ENCODE assay signal across 37 cellular contexts in the genomic region with DNA sequence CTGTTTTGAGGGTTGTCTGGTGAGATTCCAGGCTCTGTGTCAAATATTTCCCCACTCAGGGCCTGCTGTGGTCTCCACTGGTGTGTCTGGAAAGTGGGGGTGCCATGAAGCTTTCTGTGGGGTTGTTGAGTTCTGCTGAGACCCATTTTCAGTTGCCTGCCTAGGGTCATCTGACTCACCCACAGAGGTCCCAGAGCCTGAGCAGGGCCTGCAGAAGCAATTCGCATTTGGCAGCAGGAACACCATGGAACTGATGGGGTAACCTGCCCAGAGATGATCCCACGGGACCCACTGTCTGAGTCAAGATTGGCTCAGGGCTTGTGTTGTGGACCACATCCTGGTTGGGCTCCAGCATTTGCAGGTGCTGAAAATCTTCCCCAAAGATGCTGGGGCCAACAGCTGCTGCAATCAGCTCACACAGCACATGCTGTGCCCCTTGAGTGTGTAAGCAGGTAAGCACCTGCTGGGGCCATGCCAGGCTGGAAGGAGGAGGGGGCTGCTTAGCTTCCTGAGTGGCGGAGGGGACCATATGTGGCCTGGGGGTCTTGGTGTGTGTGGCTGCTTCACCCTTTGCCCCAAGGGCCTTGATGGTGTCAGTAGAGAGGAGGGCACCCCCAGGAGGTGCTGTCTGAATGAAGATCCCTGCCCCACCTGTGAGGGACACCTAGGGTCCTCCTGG.
"Had no signal": no experiment of that assay in that cellular context is flagged by ENCODE, and none has a peak within 500 bp of the region (broad histone marks: within the 10 kb centered on the region; RNA-seq: fewer than 3 reads in every experiment).

No MANE protein-coding gene starts in this region.

- H3K27ac ChIP-seq: adrenal gland, body of pancreas, brain microvascular endothelial cell, breast epithelium, VCaP had no signal

- H3K4me1 Mint-ChIP-seq: activated B cell treated with CpG ODN at 0.5 μM for 24 hours; activated CD4-positive, alpha-beta T cell treated with anti-CD3 and anti-CD28 coated beads, Interleukin-2, amount 10 ng/mL, durations not matched to agents 24 days and 14 days; activated naive CD8-positive, alpha-beta T cell treated with anti-CD3 and anti-CD28 coated beads for 36 hours; activated T-helper 17 cell treated with anti-CD3 and anti-CD28 coated beads, Interleukin-2, amount 50 U/mL, for 72 hours had no signal

- DNase-seq: activated B cell treated with CpG ODN at 0.5 μM for 24 hours; activated CD4-positive, alpha-beta memory T cell treated with anti-CD3 and anti-CD28 coated beads for 36 hours; activated CD4-positive, alpha-beta T cell treated with anti-CD3 and anti-CD28 coated beads for 4 hours; activated CD4-positive, alpha-beta T cell treated with anti-CD3 and anti-CD28 coated beads, Interleukin-2, amount 10 ng/mL, durations not matched to agents 24 days and 14 days; activated CD4-positive, alpha-beta T cell treated with anti-CD3 and anti-CD28 coated beads, Interleukin-2, amount 50 U/mL, for 1 hour; activated CD4-positive, alpha-beta T cell treated with anti-CD3 and anti-CD28 coated beads, Interleukin-2, amount 50 U/mL, for 4 hours; activated CD4-positive, CD25-positive, alpha-beta regulatory T cell treated with anti-CD3 and anti-CD28 coated beads, Interleukin-2, amount 50 U/mL, for 72 hours; activated CD8-positive, alpha-beta memory T cell treated with anti-CD3 and anti-CD28 coated beads, Interleukin-2, amount 50 U/mL, for 4 hours; activated CD8-positive, alpha-beta T cell treated with anti-CD3 and anti-CD28 coated beads for 36 hours; activated effector memory CD4-positive, alpha-beta T cell treated with anti-CD3 and anti-CD28 coated beads, Interleukin-2, amount 50 U/mL, for 16 hours; activated gamma-delta T cell treated with Interleukin-2 at 50 U/mL for 16 hours; activated naive CD4-positive, alpha-beta T cell; activated naive CD4-positive, alpha-beta T cell treated with anti-CD3 and anti-CD28 coated beads for 36 hours; activated naive CD4-positive, alpha-beta T cell treated with anti-CD3 and anti-CD28 coated beads, Interleukin-2, amount 50 U/mL, for 16 hours; activated naive CD8-positive, alpha-beta T cell treated with anti-CD3 and anti-CD28 coated beads for 36 hours; activated T-cell treated with anti-CD3 and anti-CD28 coated beads for 4 hours; activated T-cell treated with anti-CD3 and anti-CD28 coated beads, Interleukin-2, amount 50 U/mL, for 1 hour; activated T-cell treated with anti-CD3 and anti-CD28 coated beads, Interleukin-2, amount 50 U/mL, for 4 hours; activated T-cell treated with anti-CD3 and anti-CD28 coated beads, Interleukin-2, amount 50 U/mL, for 72 hours; adrenal gland; amniotic stem cell; aorta; body of pancreas; brain microvascular endothelial cell; caudate nucleus; cerebellar nuclear complex; T-helper 1 cell; T-helper 2 cell; T-helper 9 cell had no signal

- H3K9me3 ChIP-seq: adrenal gland, body of pancreas had no signal

- H3K9me3 Mint-ChIP-seq: activated B cell treated with CpG ODN at 0.5 μM for 24 hours had no signal

- H3K27ac Mint-ChIP-seq: activated B cell treated with CpG ODN at 0.5 μM for 24 hours; activated CD4-positive, alpha-beta memory T cell treated with anti-CD3 and anti-CD28 coated beads for 36 hours; activated CD4-positive, alpha-beta T cell treated with anti-CD3 and anti-CD28 coated beads, Interleukin-2, amount 10 ng/mL, durations not matched to agents 24 days and 14 days; activated CD8-positive, alpha-beta T cell treated with anti-CD3 and anti-CD28 coated beads for 36 hours; activated naive CD4-positive, alpha-beta T cell treated with anti-CD3 and anti-CD28 coated beads for 36 hours; activated naive CD4-positive, alpha-beta T cell treated with anti-CD3 and anti-CD28 coated beads, Interleukin-2, amount 50 U/mL, for 72 hours; activated naive CD8-positive, alpha-beta T cell treated with anti-CD3 and anti-CD28 coated beads for 36 hours; activated T-cell treated with anti-CD3 and anti-CD28 coated beads, Interleukin-2, amount 50 U/mL, for 72 hours; activated T-helper 1 cell treated with anti-CD3 and anti-CD28 coated beads, Interleukin-12 subunit alpha, Interleukin-12 subunit beta, Interleukin-2, Interleukin-4 antibody, amounts not matched to agents 30 ng/mL and 10 ng/mL and 1 ng/mL, durations not matched to agents 14 hours and 24 hours and 36 hours; activated T-helper 17 cell treated with anti-CD3 and anti-CD28 coated beads, Interleukin-2, amount 50 U/mL, for 72 hours; T-helper 1 cell treated with Interleukin-12 subunit alpha and Interleukin-12 subunit beta and Interleukin-4 antibody, amounts not matched to agents 30 μg/mL and 1 μg/mL, for 36 hours; T-helper 2 cell treated with Interferon-gamma antibody and Interleukin-4, amounts not matched to agents 5 μg/mL and 100 μg/mL, for 36 hours had no signal

- H3K27me3 ChIP-seq: adrenal gland, body of pancreas, brain microvascular endothelial cell, breast epithelium had no signal

- H3K4me3 Mint-ChIP-seq: activated B cell treated with CpG ODN at 0.5 μM for 24 hours; activated CD4-positive, alpha-beta memory T cell treated with anti-CD3 and anti-CD28 coated beads for 36 hours; activated CD4-positive, alpha-beta T cell treated with anti-CD3 and anti-CD28 coated beads, Interleukin-2, amount 10 ng/mL, durations not matched to agents 24 days and 14 days; activated CD8-positive, alpha-beta T cell treated with anti-CD3 and anti-CD28 coated beads for 36 hours; activated naive CD4-positive, alpha-beta T cell treated with anti-CD3 and anti-CD28 coated beads for 36 hours; activated naive CD8-positive, alpha-beta T cell treated with anti-CD3 and anti-CD28 coated beads for 36 hours; activated T-cell treated with anti-CD3 and anti-CD28 coated beads, Interleukin-2, amount 50 U/mL, for 4 hours; activated T-cell treated with anti-CD3 and anti-CD28 coated beads, Interleukin-2, amount 50 U/mL, for 72 hours; activated T-helper 1 cell treated with anti-CD3 and anti-CD28 coated beads, Interleukin-12 subunit alpha, Interleukin-12 subunit beta, Interleukin-2, Interleukin-4 antibody, amounts not matched to agents 30 ng/mL and 10 ng/mL and 1 ng/mL, durations not matched to agents 14 hours and 24 hours and 36 hours; activated T-helper 17 cell treated with anti-CD3 and anti-CD28 coated beads, Interleukin-2, amount 50 U/mL, for 72 hours; central memory CD8-positive, alpha-beta T cell; T-helper 1 cell treated with Interleukin-12 subunit alpha and Interleukin-12 subunit beta and Interleukin-4 antibody, amounts not matched to agents 30 μg/mL and 1 μg/mL, for 36 hours; T-helper 2 cell treated with Interferon-gamma antibody and Interleukin-4, amounts not matched to agents 5 μg/mL and 100 μg/mL, for 36 hours had no signal

- H3K36me3 ChIP-seq: adrenal gland, brain microvascular endothelial cell, breast epithelium had no signal

- H3K4me1 ChIP-seq: adrenal gland, body of pancreas, breast epithelium had no signal

- H3K27me3 Mint-ChIP-seq: activated B cell treated with CpG ODN at 0.5 μM for 24 hours; activated CD4-positive, alpha-beta memory T cell treated with anti-CD3 and anti-CD28 coated beads for 36 hours; activated CD4-positive, alpha-beta T cell treated with anti-CD3 and anti-CD28 coated beads, Interleukin-2, amount 10 ng/mL, durations not matched to agents 24 days and 14 days; activated CD8-positive, alpha-beta T cell treated with anti-CD3 and anti-CD28 coated beads for 36 hours; activated naive CD8-positive, alpha-beta T cell treated with anti-CD3 and anti-CD28 coated beads for 36 hours; activated T-helper 17 cell treated with anti-CD3 and anti-CD28 coated beads, Interleukin-2, amount 50 U/mL, for 72 hours; central memory CD8-positive, alpha-beta T cell had no signal

- H3K4me3 ChIP-seq: adrenal gland, body of pancreas, breast epithelium had no signal

- ATAC-seq: activated CD8-positive, alpha-beta T cell treated with anti-CD3 and anti-CD28 coated beads for 36 hours; activated naive CD4-positive, alpha-beta T cell treated with anti-CD3 and anti-CD28 coated beads, Interleukin-2, amount 50 U/mL, for 72 hours; activated T-cell treated with anti-CD3 and anti-CD28 coated beads, Interleukin-2, amount 50 U/mL, for 4 hours; activated T-cell treated with anti-CD3 and anti-CD28 coated beads, Interleukin-2, amount 50 U/mL, for 72 hours; activated T-helper 17 cell treated with anti-CD3 and anti-CD28 coated beads, Interleukin-2, amount 50 U/mL, for 72 hours; body of pancreas had no signal
